Comparison of ENCODE assay signal across 11 cellular contexts in the genomic region with DNA sequence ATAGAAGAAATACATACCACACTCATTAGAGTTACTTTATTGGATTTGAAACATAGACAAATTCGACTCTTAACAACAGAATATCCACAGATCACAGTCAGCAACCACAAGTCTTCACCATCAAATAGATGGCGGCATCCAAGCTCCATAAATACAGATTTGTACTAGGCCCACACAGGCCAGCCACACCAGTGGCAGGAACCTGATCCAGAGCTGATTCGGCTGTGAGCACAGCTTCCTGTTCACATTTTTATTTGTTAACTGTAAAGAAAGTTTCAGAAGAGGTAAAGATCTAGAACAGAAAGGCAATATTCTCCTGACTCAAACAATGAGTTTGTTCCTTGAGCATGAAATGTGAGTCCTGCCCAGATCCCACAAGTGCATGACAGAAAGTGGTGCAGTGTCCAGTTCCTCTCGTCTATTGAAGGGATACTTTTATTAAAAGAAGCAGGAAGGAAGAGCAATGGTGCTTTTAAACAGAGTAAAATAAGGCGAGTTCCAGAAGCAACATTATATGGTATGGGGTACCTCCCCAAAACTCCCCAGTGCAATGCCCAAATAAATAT.
DNase-seq lines count a peak whose midpoint lies in the region; ATAC-seq lines count a peak whose summit lies in the region.
"Had no signal": no experiment of that assay in that cellular context is flagged by ENCODE, and none has a peak within 500 bp of the region (broad histone marks: within the 10 kb centered on the region; RNA-seq: fewer than 3 reads in every experiment).

No MANE protein-coding gene starts in this region.

- DNase-seq in activated naive CD8-positive, alpha-beta T cell treated with anti-CD3 and anti-CD28 coated beads, Interleukin-2, amount 10 ng/mL, durations not matched to agents 7 days and 5 days = no peak
- no peak for DNase-seq in activated naive CD8-positive, alpha-beta T cell treated with anti-CD3 and anti-CD28 coated beads, Interleukin-2, amount 50 U/mL, for 24 hours
- DNase-seq in activated CD4-positive, alpha-beta T cell treated with anti-CD3 and anti-CD28 coated beads, Interleukin-2, amount 50 U/mL, for 48 hours = peak; percentile 26 to 33
- DNase-seq in immature natural killer cell (no peak), NCI-H524 (lab: John Stamatoyannopoulos, UW) (no peak), HUDEP-2 (lab: John Stamatoyannopoulos, UW; ENCODE audit: unreplicated experiment in 76 of 76) (no peak)
- DNase-seq: NCI-H748 treated with DMSO at 0.1 percent for 48 hours, T-helper 9 cell had no signal

- POLR2A ChIA-PET in activated naive CD8-positive, alpha-beta T cell treated with anti-CD3 and anti-CD28 coated beads, Interleukin-2, amount 10 ng/mL, durations not matched to agents 7 days and 5 days (lab: Charles Lee) = interaction anchor here (0.7 to 1.1 kb wide), 2 partner anchors 13 to 93 kb away, joined by 3 to 5 read pairs; no protein-coding TSS in a partner anchor

- no peak overlapping the region for H3K4me3 Mint-ChIP-seq in activated naive CD8-positive, alpha-beta T cell treated with anti-CD3 and anti-CD28 coated beads, Interleukin-2, amount 10 ng/mL, durations not matched to agents 7 days and 5 days
- no peak overlapping the region for H3K4me3 Mint-ChIP-seq in activated naive CD8-positive, alpha-beta T cell treated with anti-CD3 and anti-CD28 coated beads, Interleukin-2, amount 50 U/mL, for 24 hours
- peak overlapping the region in 2 of 5 donors; percentile 13 to 34 for H3K4me3 Mint-ChIP-seq in immature natural killer cell

- no peaks in the 10 kb centered on the region for H3K9me3 Mint-ChIP-seq in activated naive CD8-positive, alpha-beta T cell treated with anti-CD3 and anti-CD28 coated beads, Interleukin-2, amount 10 ng/mL, durations not matched to agents 7 days and 5 days
- no peaks in the 10 kb centered on the region for H3K9me3 Mint-ChIP-seq in activated naive CD8-positive, alpha-beta T cell treated with anti-CD3 and anti-CD28 coated beads, Interleukin-2, amount 50 U/mL, for 24 hours
- no peaks in the 10 kb centered on the region for H3K9me3 Mint-ChIP-seq in immature natural killer cell

- peak overlapping the region; percentile 60 for H3K27ac Mint-ChIP-seq in activated naive CD8-positive, alpha-beta T cell treated with anti-CD3 and anti-CD28 coated beads, Interleukin-2, amount 10 ng/mL, durations not matched to agents 7 days and 5 days
- no peak overlapping the region for H3K27ac Mint-ChIP-seq in activated naive CD8-positive, alpha-beta T cell treated with anti-CD3 and anti-CD28 coated beads, Interleukin-2, amount 50 U/mL, for 24 hours
- H3K27ac Mint-ChIP-seq in immature natural killer cell = peak overlapping the region; percentile 10 to 81 (median 38)

- peak; percentile 34 for ATAC-seq in activated naive CD8-positive, alpha-beta T cell treated with anti-CD3 and anti-CD28 coated beads, Interleukin-2, amount 10 ng/mL, durations not matched to agents 7 days and 5 days (ENCODE audit: low read depth)
- no peak for ATAC-seq in activated naive CD8-positive, alpha-beta T cell treated with anti-CD3 and anti-CD28 coated beads, Interleukin-2, amount 50 U/mL, for 24 hours
- no peak for ATAC-seq in GM18868 (IDR thresholded peaks at IDR 0.05; ENCODE audit: unreplicated experiment)
- ATAC-seq: esophagus mucosa had no signal

- peaks cover 19% of the 10 kb centered on the region for H3K4me1 Mint-ChIP-seq in activated naive CD8-positive, alpha-beta T cell treated with anti-CD3 and anti-CD28 coated beads, Interleukin-2, amount 10 ng/mL, durations not matched to agents 7 days and 5 days
- H3K4me1 Mint-ChIP-seq in activated naive CD8-positive, alpha-beta T cell treated with anti-CD3 and anti-CD28 coated beads, Interleukin-2, amount 50 U/mL, for 24 hours = peaks cover 29% of the 10 kb centered on the region
- peaks cover 12 to 17% of the 10 kb centered on the region in 2 donors for H3K4me1 Mint-ChIP-seq in immature natural killer cell

- no peaks in the 10 kb centered on the region for H3K27me3 Mint-ChIP-seq in activated naive CD8-positive, alpha-beta T cell treated with anti-CD3 and anti-CD28 coated beads, Interleukin-2, amount 10 ng/mL, durations not matched to agents 7 days and 5 days
- no peaks in the 10 kb centered on the region for H3K27me3 Mint-ChIP-seq in activated naive CD8-positive, alpha-beta T cell treated with anti-CD3 and anti-CD28 coated beads, Interleukin-2, amount 50 U/mL, for 24 hours
- H3K27me3 Mint-ChIP-seq in immature natural killer cell (ENCODE audit: low read depth in 3 of 3) = peaks cover 0 to 1% (median 0%) of the 10 kb centered on the region in 3 donors

- no peak overlapping the region for H3K4me3 ChIP-seq in thymus (ENCODE audit: low read length)

- H3K27ac ChIP-seq in thymus (ENCODE audit: low read depth) = peak overlapping the region; percentile 56

- H3K36me3 Mint-ChIP-seq in activated naive CD8-positive, alpha-beta T cell treated with anti-CD3 and anti-CD28 coated beads, Interleukin-2, amount 10 ng/mL, durations not matched to agents 7 days and 5 days = peaks cover 16% of the 10 kb centered on the region
- H3K36me3 Mint-ChIP-seq in activated naive CD8-positive, alpha-beta T cell treated with anti-CD3 and anti-CD28 coated beads, Interleukin-2, amount 50 U/mL, for 24 hours (ENCODE audit: low read depth) = peaks cover 12% of the 10 kb centered on the region
- H3K36me3 Mint-ChIP-seq in immature natural killer cell = peaks cover 0 to 4% (median 4%) of the 10 kb centered on the region in 3 donors

- WGBS in thymus = 65% methylated on average over 5 of the region's 5 CpGs

- H3K4me1 ChIP-seq in thymus (ENCODE audit: control insufficient read depth, insufficient read depth, low read length) = peaks cover 6% of the 10 kb centered on the region

- no peaks in the 10 kb centered on the region for H3K27me3 ChIP-seq in thymus (ENCODE audit: control insufficient read depth, insufficient read depth)

- H3K36me3 ChIP-seq in thymus (ENCODE audit: control insufficient read depth, insufficient read depth) = no peaks in the 10 kb centered on the region

- no peaks in the 10 kb centered on the region for H3K9me3 ChIP-seq in thymus (ENCODE audit: control insufficient read depth)

Comparison
In these comparisons a context has a peak if more than half of its experiments do, and no peak if none do; other contexts are left out.
1. DNase-seq: peak in activated CD4-positive, alpha-beta T cell treated with anti-CD3 and anti-CD28 coated beads, Interleukin-2, amount 50 U/mL, for 48 hours (2 of 2); none in activated naive CD8-positive, alpha-beta T cell treated with anti-CD3 and anti-CD28 coated beads, Interleukin-2, amount 10 ng/mL, durations not matched to agents 7 days and 5 days (single experiment), activated naive CD8-positive, alpha-beta T cell treated with anti-CD3 and anti-CD28 coated beads, Interleukin-2, amount 50 U/mL, for 24 hours (single experiment), immature natural killer cell (0 of 3), NCI-H524 (0 of 2) and HUDEP-2 (0 of 76).